In genomic region chr5:149345892-149346222, GRCh38 we compare ENCODE assay signal across 8 cellular contexts. TPM values are rescaled to one million over a fixed set of nuclear protein-coding genes. Genes with fewer than 3 reads are reported as not detected.
DNase-seq lines count a peak whose midpoint lies in the region; ATAC-seq and TF ChIP-seq lines count a peak whose summit lies in the region.

No MANE protein-coding gene starts in this region.

- H3K27ac ChIP-seq in angular gyrus (ENCODE audit: low read depth, low read length), result peak overlapping the region; percentile 60
- peak overlapping the region; percentile 31 for H3K27ac ChIP-seq in smooth muscle cell (ENCODE audit: low read depth)

- ATAC-seq in GM18868 (IDR thresholded peaks at IDR 0.05; ENCODE audit: unreplicated experiment) (peak; percentile 1), GM19397 (IDR thresholded peaks at IDR 0.05; ENCODE audit: unreplicated experiment) (no peak)

- H4K20me1 ChIP-seq in Loucy (ENCODE audit: insufficient read depth, low read length, poor library complexity, severe bottlenecking), result peaks cover 33% of the 10 kb centered on the region
- no peaks in the 10 kb centered on the region for H4K20me1 ChIP-seq in smooth muscle cell (ENCODE audit: low read depth)

- H3K36me3 ChIP-seq in Loucy (ENCODE audit: insufficient read depth, low read length) (peaks cover 23% of the 10 kb centered on the region), smooth muscle cell (ENCODE audit: low read depth) (peaks cover 4% of the 10 kb centered on the region)

- WGBS in smooth muscle cell (ENCODE audit: low lambda C conversion rate), result 2% methylated on average over 11 of the region's 11 CpGs

- H2AFZ ChIP-seq in Loucy (ENCODE audit: low read length) (peak overlapping the region; percentile 44), smooth muscle cell (ENCODE audit: low read depth) (peak overlapping the region; percentile 61)

- H3K9ac ChIP-seq in Loucy (ENCODE audit: low read depth, low read length, poor library complexity, severe bottlenecking) (peak overlapping the region; percentile 94), smooth muscle cell (ENCODE audit: low read depth) (peak overlapping the region; percentile 50)

- H3K9me2 ChIP-seq in Loucy (replicated peaks; ENCODE audit: low read depth, low read length), result no peaks in the 10 kb centered on the region

- H3K9me3 ChIP-seq in Loucy (ENCODE audit: insufficient read depth, low read depth, low read length) (no peaks in the 10 kb centered on the region), iPS-18c (ENCODE audit: control insufficient read depth, insufficient read depth, low read length) (no peaks in the 10 kb centered on the region), smooth muscle cell (replicated peaks; ENCODE audit: low read depth) (no peaks in the 10 kb centered on the region)

- peaks cover 47% of the 10 kb centered on the region for H3K4me1 ChIP-seq in Loucy (ENCODE audit: insufficient read depth, low read length, poor library complexity, severe bottlenecking)
- H3K4me1 ChIP-seq in smooth muscle cell (ENCODE audit: low read depth), result peaks cover 11% of the 10 kb centered on the region

- DNase-seq in ACHN, result peak; percentile 19
- DNase-seq in smooth muscle cell (lab: John Stamatoyannopoulos, UW; ENCODE audit: unreplicated experiment), result no peak
- DNase-seq in globus pallidus (ENCODE audit: low spot score), result no peak

- in situ Hi-C loops in ACHN (cut with HindIII; ENCODE audit: low pct_ligation_motif_present, low pct_unique_long_range_greater_than_20kb, low sequenced_read_pairs), result no loop called here

- no peak for TF ChIP-seq CTCF in Loucy (conservative IDR thresholded peaks at IDR 0.05; ENCODE audit: low read length)
- no peak for TF ChIP-seq CTCF in smooth muscle cell (IDR thresholded peaks at IDR 0.05; ENCODE audit: borderline replicate concordance, insufficient read depth, poor library complexity, severe bottlenecking)

- H3K79me2 ChIP-seq in Loucy (ENCODE audit: insufficient read depth, low read length) (peaks cover 54% of the 10 kb centered on the region), smooth muscle cell (ENCODE audit: low read depth) (peaks cover 26% of the 10 kb centered on the region)

- H3F3A ChIP-seq in Loucy (ENCODE audit: low read depth) (no peaks in the 10 kb centered on the region; the same call in 1 of the 2 replicates), smooth muscle cell (ENCODE audit: low read depth) (peaks cover 4% of the 10 kb centered on the region)

- H3K4me2 ChIP-seq in Loucy (ENCODE audit: low read depth, low read length, poor library complexity, severe bottlenecking) (peak overlapping the region; percentile 85), smooth muscle cell (peak overlapping the region; percentile 93)

- H3K27me3 ChIP-seq in Loucy (ENCODE audit: insufficient read depth, low read length, poor library complexity, severe bottlenecking) (no peaks in the 10 kb centered on the region), smooth muscle cell (ENCODE audit: low read depth) (peaks cover 8% of the 10 kb centered on the region)

- H3K4me3 ChIP-seq in Loucy (ENCODE audit: low read length, poor library complexity, severe bottlenecking) (peak overlapping the region; percentile 93), iPS-18c (ENCODE audit: insufficient read depth, low read depth, low read length) (peak overlapping the region; percentile 86), smooth muscle cell (peak overlapping the region; percentile 71)

RNA-seq across cellular contexts. Expression of gene GRPEL2, which starts 0.6 kb away (rescaled TPM):
- total RNA-seq in smooth muscle cell, result 13.0 and 21.7 TPM in 2 replicates
- 4.6 and 5.2 TPM in 2 replicates for polyA plus RNA-seq in smooth muscle cell

RNA-seq across cellular contexts. Expression of gene PCYOX1L, which starts 12.0 kb away (rescaled TPM):
- 6.4 and 14.3 TPM in 2 replicates for total RNA-seq in smooth muscle cell
- polyA plus RNA-seq in smooth muscle cell, result 13.4 and 17.2 TPM in 2 replicates

RNA-seq across cellular contexts. Expression of gene IL17B, which starts 33.2 kb away (rescaled TPM):
- total RNA-seq in smooth muscle cell, result 12.0 and 24.8 TPM in 2 replicates
- 10.4 and 11.6 TPM in 2 replicates for polyA plus RNA-seq in smooth muscle cell
